Comparison of ENCODE assay signal across 1 cellular context in the genomic region with DNA sequence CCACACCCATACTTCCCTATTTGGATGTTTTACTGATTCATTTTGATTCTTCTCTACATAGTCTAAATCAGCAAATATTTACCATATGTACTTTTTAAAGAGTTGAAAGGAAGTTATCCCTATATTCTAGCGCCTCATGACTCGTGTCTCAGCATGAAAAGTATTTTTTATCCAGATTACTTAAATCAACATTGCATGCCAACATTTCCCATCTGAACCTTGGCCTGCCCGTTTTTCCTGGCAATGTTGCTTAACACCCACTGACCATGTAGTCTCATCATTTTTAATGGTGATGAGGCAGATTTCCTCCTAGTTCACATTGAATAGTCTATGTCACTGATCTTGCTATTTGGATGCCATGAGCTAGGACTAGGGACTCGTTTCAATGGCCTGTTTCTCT.
TF ChIP-seq lines count a peak whose summit lies in the region.

No MANE protein-coding gene starts in this region.

TF ChIP-seq in HEK293T, 16 proteins besides CTCF, POLR2A, EP300 and RAD21 (continued from another document):
- TF ChIP-seq ELF4 (IDR thresholded peaks at IDR 0.05) = no peak
- TF ChIP-seq SP1 (IDR thresholded peaks at IDR 0.05) = no peak
- no peak for TF ChIP-seq ARNT (IDR thresholded peaks at IDR 0.05)
